8 cellular contexts compared by ENCODE assay signal in genomic region chr5:112522891-112523673, GRCh38.
DNase-seq lines count a peak whose midpoint lies in the region; ATAC-seq and TF ChIP-seq lines count a peak whose summit lies in the region.
"Not testable (repeated sequence)": the region's sequence is repeated elsewhere in the genome, so short reads cannot be mapped to it uniquely, and the experiment has no call there.

No MANE protein-coding gene starts in this region.

- not testable (repeated sequence) for H3K9ac ChIP-seq in mucosa of rectum (ENCODE audit: low read depth in 1 of 2, low read length in 2 of 2)

- ATAC-seq in GM18861 (IDR thresholded peaks at IDR 0.05; ENCODE audit: unreplicated experiment) (peak; percentile 59), GM19438 (IDR thresholded peaks at IDR 0.05; ENCODE audit: low read depth, unreplicated experiment) (peak; percentile 63), GM21737 (IDR thresholded peaks at IDR 0.05; ENCODE audit: unreplicated experiment) (peak; percentile 34), HG02943 (IDR thresholded peaks at IDR 0.05; ENCODE audit: low read depth, unreplicated experiment) (peak; percentile 59), HG03378 (IDR thresholded peaks at IDR 0.05; ENCODE audit: unreplicated experiment) (peak; percentile 51)

- not testable (repeated sequence) for H3K36me3 ChIP-seq in OCI-LY7 (ENCODE audit: insufficient read depth, low read length); mucosa of rectum (ENCODE audit: control insufficient read depth in 2 of 2, insufficient read depth in 2 of 2, low read length in 2 of 2)

- H3K9me3 ChIP-seq in OCI-LY7 (ENCODE audit: low read length); mucosa of rectum (ENCODE audit: control insufficient read depth in 2 of 2, low read length in 2 of 2): not testable (repeated sequence)

- H3K9me3 Mint-ChIP-seq in CD14-positive monocyte = peaks cover 3 to 24% (median 12%) of the 10 kb centered on the region in 7 donors

- intact Hi-C loops in CD14-positive monocyte (cut with micrococcal nuclease) = not testable (repeated sequence)
- intact Hi-C loops in OCI-LY7 (cut with micrococcal nuclease; ENCODE audit: unreplicated experiment) = loop anchor here (1.0 kb wide), 1 partner anchor 363 kb away; no protein-coding TSS in a partner anchor

- H3K27me3 Mint-ChIP-seq in CD14-positive monocyte (ENCODE audit: low read depth in 3 of 3) = not testable (repeated sequence)

- not testable (repeated sequence) for H3K4me3 Mint-ChIP-seq in CD14-positive monocyte

- POLR2A ChIA-PET in OCI-LY7 (lab: Charles Lee) = interaction anchor here (1.0 to 1.1 kb wide), 3 partner anchors 10 to 524 kb away, joined by 3 to 7 read pairs (median 5); no protein-coding TSS in a partner anchor

- H3K4me2 ChIP-seq in OCI-LY7 (ENCODE audit: low read length) = peak overlapping the region; percentile 48

- H3K79me2 ChIP-seq in OCI-LY7 (ENCODE audit: insufficient read depth, low read depth, low read length) = not testable (repeated sequence)

- H3K4me3 ChIP-seq in OCI-LY7 (ENCODE audit: low read depth, low read length, poor library complexity, severe bottlenecking) (peak overlapping the region; percentile 35), mucosa of rectum (ENCODE audit: low read length in 2 of 2) (peak overlapping the region in 1 of 2 donors; percentile 22)

- peak overlapping the region; percentile 85; the same call in 1 of the 2 replicates for H2AFZ ChIP-seq in OCI-LY7 (ENCODE audit: low read length)

- H4K20me1 ChIP-seq in OCI-LY7 (ENCODE audit: insufficient read depth, low read length) = not testable (repeated sequence)

- not testable (repeated sequence) for H3K36me3 Mint-ChIP-seq in CD14-positive monocyte

- not testable (repeated sequence) for BruUV-seq in OCI-LY7 (replicated peaks; lab: Mats Ljungman, UMichigan)

- H3K27me3 ChIP-seq in mucosa of rectum (ENCODE audit: control insufficient read depth in 2 of 2, insufficient read depth in 2 of 2, low read length in 2 of 2) = not testable (repeated sequence)

- H3K9me2 ChIP-seq in OCI-LY7 (ENCODE audit: insufficient read depth, low read length) = not testable (repeated sequence)

- CTCF ChIA-PET in OCI-LY7 (lab: Charles Lee; ENCODE audit: unreplicated experiment) = not testable (repeated sequence)

- H3K27ac Mint-ChIP-seq in CD14-positive monocyte = peak overlapping the region in 6 of 7 donors; percentile 62 to 93 (median 83)

- H3K4me1 ChIP-seq in OCI-LY7 (ENCODE audit: insufficient read depth, low read length, poor library complexity, severe bottlenecking) = peaks cover 55% of the 10 kb centered on the region
- H3K4me1 ChIP-seq in mucosa of rectum (ENCODE audit: control insufficient read depth in 2 of 2, insufficient read depth in 2 of 2, low read length in 2 of 2) = not testable (repeated sequence)

- not testable (repeated sequence) for TF ChIP-seq CTCF in CD14-positive monocyte (IDR thresholded peaks at IDR 0.05); OCI-LY7 (conservative IDR thresholded peaks at IDR 0.05; ENCODE audit: low read length)

- DNase-seq in CD14-positive monocyte (ENCODE audit: low spot score) = not testable (repeated sequence)
- DNase-seq in OCI-LY7 (ENCODE audit: low spot score) = peak; percentile 44

- peaks cover 54% of the 10 kb centered on the region for H3K4me1 Mint-ChIP-seq in CD14-positive monocyte

- H3K27ac ChIP-seq in OCI-LY7 (ENCODE audit: low read depth, low read length, poor library complexity, severe bottlenecking) (peak overlapping the region; percentile 86), mucosa of rectum (ENCODE audit: low read depth in 2 of 2, low read length in 2 of 2) (peak overlapping the region; percentile 27 to 58)
